Comparison of ENCODE assay signal across 16 cellular contexts in the genomic region with DNA sequence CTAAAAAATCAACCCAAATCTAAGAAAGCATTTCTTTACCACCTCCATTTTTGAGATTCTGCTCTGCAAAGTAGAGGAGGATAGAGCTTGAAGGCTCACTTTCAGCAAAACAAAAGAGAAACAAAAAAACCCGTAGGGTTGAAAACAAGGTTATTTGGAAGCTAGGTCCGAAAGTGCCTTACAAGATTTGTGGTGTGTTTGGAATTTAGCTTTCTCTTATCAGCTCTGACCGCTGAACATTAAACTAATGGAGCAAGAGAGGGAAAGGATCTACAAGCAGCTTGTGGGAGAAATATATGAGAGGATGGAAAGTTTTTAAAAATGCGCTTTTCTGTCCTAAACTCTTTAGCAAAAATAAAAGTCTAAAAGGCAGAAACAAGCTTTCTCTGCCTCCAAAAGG.
"Had no signal": no experiment of that assay in that cellular context is flagged by ENCODE, and none has a peak within 500 bp of the region (broad histone marks: within the 10 kb centered on the region; RNA-seq: fewer than 3 reads in every experiment).

No MANE protein-coding gene starts in this region.

- DNase-seq: activated CD4-positive, alpha-beta memory T cell treated with anti-CD3 and anti-CD28 coated beads, Interleukin-2, amount 10 ng/mL, durations not matched to agents 7 days and 5 days; activated CD4-positive, alpha-beta T cell treated with anti-CD3 and anti-CD28 coated beads for 36 hours; activated gamma-delta T cell treated with Interleukin-2 at 50 U/mL for 16 hours; activated naive CD8-positive, alpha-beta T cell treated with anti-CD3 and anti-CD28 coated beads, Interleukin-2, amount 10 ng/mL, durations not matched to agents 7 days and 5 days; activated T-cell treated with anti-CD3 and anti-CD28 coated beads, Interleukin-2, amount 50 U/mL, for 72 hours; effector memory CD8-positive, alpha-beta T cell; foreskin fibroblast; left ventricle myocardium inferior; mesendoderm; retina; small intestine; T-helper 9 cell; WERI-Rb-1 had no signal

- FAIRE-seq: pancreas, small intestine had no signal

- H3K4me3 Mint-ChIP-seq: activated CD4-positive, alpha-beta memory T cell treated with anti-CD3 and anti-CD28 coated beads, Interleukin-2, amount 10 ng/mL, durations not matched to agents 7 days and 5 days; activated CD4-positive, alpha-beta T cell treated with anti-CD3 and anti-CD28 coated beads for 36 hours; activated naive CD8-positive, alpha-beta T cell treated with anti-CD3 and anti-CD28 coated beads, Interleukin-2, amount 10 ng/mL, durations not matched to agents 7 days and 5 days; activated T-cell treated with anti-CD3 and anti-CD28 coated beads, Interleukin-2, amount 50 U/mL, for 72 hours; central memory CD8-positive, alpha-beta T cell; effector memory CD8-positive, alpha-beta T cell had no signal

- H3K36me3 ChIP-seq: left ventricle myocardium inferior, pancreas, WERI-Rb-1 had no signal

- H3K9me3 Mint-ChIP-seq: activated CD4-positive, alpha-beta memory T cell treated with anti-CD3 and anti-CD28 coated beads, Interleukin-2, amount 10 ng/mL, durations not matched to agents 7 days and 5 days; central memory CD8-positive, alpha-beta T cell had no signal

- H3K4me1 Mint-ChIP-seq: activated CD4-positive, alpha-beta memory T cell treated with anti-CD3 and anti-CD28 coated beads, Interleukin-2, amount 10 ng/mL, durations not matched to agents 7 days and 5 days; activated CD4-positive, alpha-beta T cell treated with anti-CD3 and anti-CD28 coated beads for 36 hours; activated naive CD8-positive, alpha-beta T cell treated with anti-CD3 and anti-CD28 coated beads, Interleukin-2, amount 10 ng/mL, durations not matched to agents 7 days and 5 days; central memory CD8-positive, alpha-beta T cell had no signal

- H3K27me3 Mint-ChIP-seq: activated CD4-positive, alpha-beta memory T cell treated with anti-CD3 and anti-CD28 coated beads, Interleukin-2, amount 10 ng/mL, durations not matched to agents 7 days and 5 days had no signal

- ATAC-seq: activated CD4-positive, alpha-beta T cell treated with anti-CD3 and anti-CD28 coated beads for 36 hours; activated T-cell treated with anti-CD3 and anti-CD28 coated beads, Interleukin-2, amount 50 U/mL, for 72 hours; effector memory CD8-positive, alpha-beta T cell had no signal

- H3K27ac Mint-ChIP-seq: activated CD4-positive, alpha-beta memory T cell treated with anti-CD3 and anti-CD28 coated beads, Interleukin-2, amount 10 ng/mL, durations not matched to agents 7 days and 5 days; activated CD4-positive, alpha-beta T cell treated with anti-CD3 and anti-CD28 coated beads for 36 hours; activated naive CD8-positive, alpha-beta T cell treated with anti-CD3 and anti-CD28 coated beads, Interleukin-2, amount 10 ng/mL, durations not matched to agents 7 days and 5 days; activated T-cell treated with anti-CD3 and anti-CD28 coated beads, Interleukin-2, amount 50 U/mL, for 72 hours; effector memory CD8-positive, alpha-beta T cell had no signal

- H3K4me3 ChIP-seq: body of pancreas, left ventricle myocardium inferior, pancreas had no signal

- H3K27ac ChIP-seq: body of pancreas, left ventricle myocardium inferior, pancreas, WERI-Rb-1 had no signal

- H3K9me3 ChIP-seq: body of pancreas, left ventricle myocardium inferior, pancreas had no signal

- H3K4me1 ChIP-seq: body of pancreas, pancreas had no signal

- H3K27me3 ChIP-seq: body of pancreas, pancreas had no signal

- H3K36me3 Mint-ChIP-seq: activated naive CD8-positive, alpha-beta T cell treated with anti-CD3 and anti-CD28 coated beads, Interleukin-2, amount 10 ng/mL, durations not matched to agents 7 days and 5 days had no signal
